8 cellular contexts compared by ENCODE assay signal in genomic region chr3:58008140-58009025, GRCh38. TPM values are rescaled to one million over a fixed set of nuclear protein-coding genes. Genes with fewer than 3 reads are reported as not detected.
DNase-seq lines count a peak whose midpoint lies in the region; ATAC-seq and TF ChIP-seq lines count a peak whose summit lies in the region.

TSS of gene FLNB (plus strand) at chr3:58008422. CDS start at chr3:58008565, 143 bp downstream.

- no peaks in the 10 kb centered on the region for H3K9me3 Mint-ChIP-seq in activated CD8-positive, alpha-beta T cell treated with anti-CD3 and anti-CD28 coated beads for 36 hours

- DNase-seq in NCI-H1436 (lab: John Stamatoyannopoulos, UW) = peak; percentile 34
- DNase-seq in NCI-H1436 treated with DMSO at 0.1 percent for 48 hours (lab: John Stamatoyannopoulos, UW) = no peak
- DNase-seq in NCI-H345 treated with DMSO at 0.1 percent for 48 hours (lab: John Stamatoyannopoulos, UW; ENCODE audit: unreplicated experiment) = peak; percentile 23
- peak; percentile 78 for DNase-seq in activated CD8-positive, alpha-beta T cell treated with anti-CD3 and anti-CD28 coated beads for 36 hours
- DNase-seq in lung (ENCODE audit: low spot score) = peak; percentile 71
- peak; percentile 62 to 78 (median 63) for DNase-seq in stimulated activated CD4-positive, alpha-beta T cell treated with anti-CD3 and anti-CD28 coated beads, TNF-alpha, amount 100 ng/mL, for 48 hours (ENCODE audit: low read depth in 3 of 3)

- H3K36me3 ChIP-seq in ectodermal cell (ENCODE audit: control insufficient read depth, insufficient read depth, low read length) (no peaks in the 10 kb centered on the region), lung (ENCODE audit: control insufficient read depth in 2 of 2, insufficient read depth in 2 of 2, low read length in 2 of 2) (no peaks in the 10 kb centered on the region)

- peak; percentile 77 for TF ChIP-seq CTCF in activated CD8-positive, alpha-beta T cell treated with anti-CD3 and anti-CD28 coated beads for 36 hours (IDR thresholded peaks at IDR 0.05)
- TF ChIP-seq CTCF in lung (IDR thresholded peaks at IDR 0.05; ENCODE audit: control extremely low read depth, extremely low read depth) = peak; percentile 54

- H3K4me3 Mint-ChIP-seq in activated CD8-positive, alpha-beta T cell treated with anti-CD3 and anti-CD28 coated beads for 36 hours = peak within 1 kb of the TSS; percentile 91

- WGBS in ectodermal cell, 2 experiments = 1% methylated on average over 91 of the region's 91 CpGs
- 1% methylated on average over 75 to 91 of the region's 91 CpGs for WGBS in lung, 2 donors

- POLR2A ChIA-PET in activated CD8-positive, alpha-beta T cell treated with anti-CD3 and anti-CD28 coated beads for 36 hours (lab: Charles Lee) = interaction anchor here (0.6 to 2.3 kb wide), 9 partner anchors 10 to 207 kb away, joined by 3 to 8 read pairs (median 3); no protein-coding TSS in a partner anchor

- H3K9me3 ChIP-seq in ectodermal cell (ENCODE audit: control insufficient read depth, low read length) = no peaks in the 10 kb centered on the region
- no peaks in the 10 kb centered on the region for H3K9me3 ChIP-seq in lung (ENCODE audit: control insufficient read depth in 2 of 2, insufficient read depth in 1 of 2, low read length in 1 of 2)

- no peaks in the 10 kb centered on the region for H3K36me3 Mint-ChIP-seq in activated CD8-positive, alpha-beta T cell treated with anti-CD3 and anti-CD28 coated beads for 36 hours (ENCODE audit: low read depth)

- intact Hi-C loops in activated CD8-positive, alpha-beta T cell treated with anti-CD3 and anti-CD28 coated beads for 36 hours (cut with micrococcal nuclease) = loop anchor here (5.0 kb wide), 1 partner anchor 159 kb away; no protein-coding TSS in a partner anchor

- H3K4me3 ChIP-seq in ectodermal cell (ENCODE audit: insufficient read depth, low read depth, low read length) = peak within 1 kb of the TSS; percentile 76
- H3K4me3 ChIP-seq in lung = peak within 1 kb of the TSS; percentile 88

- peaks cover 4% of the 10 kb centered on the region for H3K4me1 ChIP-seq in ectodermal cell (ENCODE audit: control insufficient read depth, insufficient read depth, low read length)
- peaks cover 0 to 16% of the 10 kb centered on the region in 2 donors for H3K4me1 ChIP-seq in lung (ENCODE audit: control insufficient read depth in 2 of 2, insufficient read depth in 2 of 2, low read length in 2 of 2)

- H3K27ac Mint-ChIP-seq in activated CD8-positive, alpha-beta T cell treated with anti-CD3 and anti-CD28 coated beads for 36 hours = peak within 1 kb of the TSS; percentile 87

- H3K27me3 ChIP-seq in ectodermal cell (ENCODE audit: control insufficient read depth, insufficient read depth, low read length, poor library complexity, severe bottlenecking) = peaks cover 4% of the 10 kb centered on the region
- no peaks in the 10 kb centered on the region for H3K27me3 ChIP-seq in lung (ENCODE audit: control insufficient read depth, insufficient read depth)

- ATAC-seq in HG02852 (IDR thresholded peaks at IDR 0.05; ENCODE audit: unreplicated experiment) (peak; percentile 59), lung (ENCODE audit: insufficient read depth, low FRiP score) (peak; percentile 89)
- ATAC-seq in activated CD8-positive, alpha-beta T cell treated with anti-CD3 and anti-CD28 coated beads for 36 hours = peak; percentile 88

- CTCF ChIA-PET in activated CD8-positive, alpha-beta T cell treated with anti-CD3 and anti-CD28 coated beads for 36 hours (lab: Charles Lee) = interaction anchor here (0.6 to 3.5 kb wide), 39 partner anchors 9 to 1028 kb away, joined by 3 to 37 read pairs (median 4); no protein-coding TSS in a partner anchor

- H3K27me3 Mint-ChIP-seq in activated CD8-positive, alpha-beta T cell treated with anti-CD3 and anti-CD28 coated beads for 36 hours = no peaks in the 10 kb centered on the region

- H3K4me1 Mint-ChIP-seq in activated CD8-positive, alpha-beta T cell treated with anti-CD3 and anti-CD28 coated beads for 36 hours (ENCODE audit: low read depth) = peaks cover 31% of the 10 kb centered on the region

- H3K27ac ChIP-seq in ectodermal cell (ENCODE audit: insufficient read depth, low read depth, low read length, poor library complexity, severe bottlenecking) (no peak within 1 kb of the TSS), lung (ENCODE audit: low read depth in 1 of 2, low read length in 1 of 2) (peak within 1 kb of the TSS; percentile 47 to 78)

RNA-seq across cellular contexts. Expression of gene FLNB, which starts in this region (rescaled TPM):
- 10 to 100 TPM; 26.3 to 28.4 TPM for total RNA-seq in activated CD8-positive, alpha-beta T cell treated with anti-CD3 and anti-CD28 coated beads for 36 hours
- 43.0 TPM for polyA plus RNA-seq in ectodermal cell (2013, experiment 1 of 4)
- 51.4 TPM for polyA plus RNA-seq in ectodermal cell (2013, experiment 2 of 4)
- polyA plus RNA-seq in ectodermal cell (2013, experiment 3 of 4) = 35.7 TPM
- 42.5 TPM for polyA plus RNA-seq in ectodermal cell (2013, experiment 4 of 4)
- 100 to 1,000 TPM; 115 to 122 TPM for total RNA-seq in lung
- polyA plus RNA-seq in lung = 10 to 100 TPM; 32.4 to 72.2 TPM
